In genomic region chr17:7887038-7887481, GRCh38 we compare ENCODE assay signal across 1 cellular context.
TF ChIP-seq lines count a peak whose summit lies in the region.

No MANE protein-coding gene starts in this region.

TF ChIP-seq in K562, 482 proteins besides CTCF, POLR2A, EP300 and RAD21 (continued from another document):
- TF ChIP-seq ZNF318 (IDR thresholded peaks at IDR 0.05; ENCODE audit: borderline replicate concordance in 1 of 2, low read depth in 1 of 2): no peak
- 0 out of 4 replicates have a peak, but pooled peaks of 1 of the 2 experiments have one; percentile 10 for TF ChIP-seq KDM1A (IDR thresholded peaks at IDR 0.05)
- no peak for TF ChIP-seq ZNF639 (CRISPR knock-in tag; conservative IDR thresholded peaks at IDR 0.05 in 1 of 2, IDR thresholded peaks at IDR 0.05 in 1 of 2)
- TF ChIP-seq TBL1XR1 (IDR thresholded peaks at IDR 0.05; ENCODE audit: low read length in 2 of 2): no peak
- TF ChIP-seq LEF1 (IDR thresholded peaks at IDR 0.05): peak; percentile 50
- no peak for TF ChIP-seq POLR2AphosphoS5 (IDR thresholded peaks at IDR 0.05; ENCODE audit: control insufficient read depth, insufficient read depth, low read depth, low read length)
- TF ChIP-seq ZNF354B (CRISPR knock-in tag; IDR thresholded peaks at IDR 0.05): no peak
- TF ChIP-seq AFF1 (IDR thresholded peaks at IDR 0.05; ENCODE audit: low read depth in 1 of 2, partially characterized antibody in 2 of 2): peak in 1 of 2 experiments; percentile 50
- no peak for TF ChIP-seq ZNF143 (CRISPR knock-in tag; IDR thresholded peaks at IDR 0.05)
- TF ChIP-seq FOSL1 (tag; conservative IDR thresholded peaks at IDR 0.05): 0 out of 2 replicates have a peak, but pooled peaks have one; percentile 22
- no peak for TF ChIP-seq ZNF316 (IDR thresholded peaks at IDR 0.05)
- TF ChIP-seq MED1 (CRISPR knock-in tag; IDR thresholded peaks at IDR 0.05; ENCODE audit: borderline replicate concordance): no peak
- no peak for TF ChIP-seq BMI1 (IDR thresholded peaks at IDR 0.05; ENCODE audit: low read length)
- no peak for TF ChIP-seq CGGBP1 (CRISPR knock-in tag; IDR thresholded peaks at IDR 0.05)
- no peak for TF ChIP-seq POU5F1 (IDR thresholded peaks at IDR 0.05; ENCODE audit: borderline replicate concordance, low read depth, low read length, partially characterized antibody)
- TF ChIP-seq TFE3 (CRISPR knock-in tag; IDR thresholded peaks at IDR 0.05): no peak
- no peak for TF ChIP-seq MCM5 (IDR thresholded peaks at IDR 0.05; ENCODE audit: low read depth)
- peak; percentile 62; the same call in 1 of the 2 replicates for TF ChIP-seq SOX6 (IDR thresholded peaks at IDR 0.05)
- TF ChIP-seq GATAD2B (IDR thresholded peaks at IDR 0.05; ENCODE audit: borderline replicate concordance): no peak
TF ChIP-seq in K562: peak in this region for 10.
